In the genomic region with DNA sequence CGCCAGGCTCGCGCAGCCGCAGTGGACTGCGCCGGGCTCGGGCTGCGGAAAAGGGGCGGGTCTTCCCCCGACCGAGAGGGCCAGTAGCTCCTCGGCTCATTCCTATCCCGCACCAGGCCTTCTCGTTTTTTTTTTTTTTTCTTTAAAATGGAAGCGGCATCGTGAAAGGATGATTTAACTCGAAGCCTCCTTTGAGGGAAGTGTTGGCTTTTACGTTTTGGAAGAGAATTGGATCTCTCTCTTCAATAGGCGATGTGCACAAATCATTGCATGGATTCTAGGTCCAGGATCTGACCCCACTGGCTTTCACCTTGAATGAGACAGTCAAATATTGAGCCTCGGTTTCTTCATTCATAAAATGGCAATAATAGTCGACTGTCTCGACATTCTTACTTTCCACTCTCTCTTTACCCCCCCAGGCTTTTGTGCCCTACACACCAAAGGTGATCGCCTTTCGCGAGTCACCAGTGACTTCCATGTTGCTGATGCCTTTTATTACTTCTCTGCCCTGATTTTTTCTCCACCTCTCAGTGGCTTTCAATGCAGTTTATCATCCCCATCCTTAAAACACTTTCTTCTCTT, we compare ENCODE assay signal across 8 cellular contexts. TPM values are rescaled to one million over a fixed set of nuclear protein-coding genes. Genes with fewer than 3 reads are reported as not detected.
DNase-seq lines count a peak whose midpoint lies in the region; ATAC-seq and TF ChIP-seq lines count a peak whose summit lies in the region.

No MANE protein-coding gene starts in this region.

- no peak for TF ChIP-seq POLR2A in gastroesophageal sphincter (IDR thresholded peaks at IDR 0.05)

- intact Hi-C loops in activated CD4-positive, alpha-beta T cell treated with anti-CD3 and anti-CD28 coated beads for 36 hours (cut with DNase I, micrococcal nuclease): loop anchor here in 1 of 2 experiments (2.0 kb wide), 2 partner anchors 466 to 1848 kb away; a partner anchor contains a TSS
- intact Hi-C loops in activated B cell treated with CpG ODN at 0.5 μM for 24 hours (cut with micrococcal nuclease): loop anchor here (1.0 to 5.0 kb wide), 3 partner anchors 418 to 644 kb away; no protein-coding TSS in a partner anchor
- intact Hi-C loops in head of caudate nucleus (cut with DNase I): no loop called here

- peak overlapping the region; percentile 78 for H3K4me3 Mint-ChIP-seq in activated CD4-positive, alpha-beta T cell treated with anti-CD3 and anti-CD28 coated beads for 36 hours
- peak overlapping the region; percentile 87 for H3K4me3 Mint-ChIP-seq in activated B cell treated with CpG ODN at 0.5 μM for 24 hours

- CTCF ChIA-PET in activated CD4-positive, alpha-beta T cell treated with anti-CD3 and anti-CD28 coated beads for 36 hours (lab: Charles Lee): interaction anchor here (0.6 to 1.3 kb wide), 4 partner anchors 10 to 1754 kb away, joined by 3 to 4 read pairs (median 4); no protein-coding TSS in a partner anchor
- CTCF ChIA-PET in activated B cell treated with CpG ODN at 0.5 μM for 24 hours (lab: Charles Lee): interaction anchor here (1.6 kb wide), 1 partner anchor 39 kb away, joined by 5 read pairs; no protein-coding TSS in a partner anchor

- DNase-seq in activated CD4-positive, alpha-beta T cell treated with anti-CD3 and anti-CD28 coated beads for 36 hours: peak; percentile 90
- no peak for DNase-seq in activated CD4-positive, alpha-beta T cell treated with anti-CD3 and anti-CD28 coated beads for 4 hours
- DNase-seq in HuH-7.5 (ENCODE audit: low spot score) (peak; percentile 57), activated B cell treated with CpG ODN at 0.5 μM for 24 hours (no peak), putamen (ENCODE audit: low spot score) (peak; percentile 13), head of caudate nucleus (no peak)

- peak overlapping the region in 3 of 4 donors; percentile 87 to 88 (median 87) for H3K27ac ChIP-seq in gastroesophageal sphincter

- peaks cover 3% of the 10 kb centered on the region for H3K27me3 Mint-ChIP-seq in activated CD4-positive, alpha-beta T cell treated with anti-CD3 and anti-CD28 coated beads for 36 hours
- H3K27me3 Mint-ChIP-seq in activated B cell treated with CpG ODN at 0.5 μM for 24 hours: no peaks in the 10 kb centered on the region

- POLR2A ChIA-PET in activated CD4-positive, alpha-beta T cell treated with anti-CD3 and anti-CD28 coated beads for 36 hours (lab: Charles Lee): interaction anchor here (0.6 to 1.5 kb wide), 3 partner anchors 34 to 343 kb away, joined by 4 to 9 read pairs (median 5); no protein-coding TSS in a partner anchor
- POLR2A ChIA-PET in activated B cell treated with CpG ODN at 0.5 μM for 24 hours (lab: Charles Lee): interaction anchor here (0.6 to 1.3 kb wide), 10 partner anchors 10 to 1568 kb away, joined by 3 to 10 read pairs (median 4); a partner anchor contains a TSS

- no peaks in the 10 kb centered on the region for H3K27me3 ChIP-seq in gastroesophageal sphincter

- TF ChIP-seq CTCF in activated B cell treated with CpG ODN at 0.5 μM for 24 hours (IDR thresholded peaks at IDR 0.05) (no peak), gastroesophageal sphincter (IDR thresholded peaks at IDR 0.05) (no peak)

- ATAC-seq in activated CD4-positive, alpha-beta T cell treated with anti-CD3 and anti-CD28 coated beads for 36 hours: peak; percentile 91
- ATAC-seq in activated B cell treated with CpG ODN at 0.5 μM for 24 hours (ENCODE audit: low read depth): no peak
- no peak for ATAC-seq in gastroesophageal sphincter
- no peak for ATAC-seq in HG02938 (IDR thresholded peaks at IDR 0.05; ENCODE audit: unreplicated experiment)

- H3K36me3 ChIP-seq in gastroesophageal sphincter: no peaks in the 10 kb centered on the region

- no peaks in the 10 kb centered on the region for H3K9me3 Mint-ChIP-seq in activated CD4-positive, alpha-beta T cell treated with anti-CD3 and anti-CD28 coated beads for 36 hours (ENCODE audit: low read depth)
- no peaks in the 10 kb centered on the region for H3K9me3 Mint-ChIP-seq in activated B cell treated with CpG ODN at 0.5 μM for 24 hours

- H3K4me1 ChIP-seq in gastroesophageal sphincter: peaks cover 0 to 23% (median 11%) of the 10 kb centered on the region in 3 donors

- H3K4me1 Mint-ChIP-seq in activated CD4-positive, alpha-beta T cell treated with anti-CD3 and anti-CD28 coated beads for 36 hours: peaks cover 28% of the 10 kb centered on the region
- peaks cover 43% of the 10 kb centered on the region for H3K4me1 Mint-ChIP-seq in activated B cell treated with CpG ODN at 0.5 μM for 24 hours

- no peaks in the 10 kb centered on the region for H3K9me3 ChIP-seq in gastroesophageal sphincter

- TF ChIP-seq EP300 in gastroesophageal sphincter (IDR thresholded peaks at IDR 0.05): no peak

- WGBS in gastroesophageal sphincter (ENCODE audit: low coverage in 1 of 2), 2 donors: 12 to 37% methylated on average over 12 of the region's 25 CpGs

- peak overlapping the region; percentile 41 for H3K27ac Mint-ChIP-seq in activated CD4-positive, alpha-beta T cell treated with anti-CD3 and anti-CD28 coated beads for 36 hours
- H3K27ac Mint-ChIP-seq in activated B cell treated with CpG ODN at 0.5 μM for 24 hours: peak overlapping the region; percentile 86

- peaks cover 16% of the 10 kb centered on the region for H3K36me3 Mint-ChIP-seq in activated CD4-positive, alpha-beta T cell treated with anti-CD3 and anti-CD28 coated beads for 36 hours (ENCODE audit: low read depth)
- peaks cover 20% of the 10 kb centered on the region for H3K36me3 Mint-ChIP-seq in activated B cell treated with CpG ODN at 0.5 μM for 24 hours (ENCODE audit: low read depth)

- peak overlapping the region; percentile 88 to 97 for H3K4me3 ChIP-seq in gastroesophageal sphincter

RNA-seq across cellular contexts. Expression of a gene that starts 0.3 kb away (rescaled TPM):
- 10 to 100 TPM; 18.4 to 23.4 TPM for total RNA-seq in activated CD4-positive, alpha-beta T cell treated with anti-CD3 and anti-CD28 coated beads for 36 hours
- total RNA-seq in activated B cell treated with CpG ODN at 0.5 μM for 24 hours: 50.3 and 51.6 TPM in 2 replicates
- 10 to 100 TPM; 14.4 to 20.2 (median 16.9) TPM for total RNA-seq in gastroesophageal sphincter

Comparison
In these comparisons a context has a peak if more than half of its experiments do, and no peak if none do; other contexts are left out.
1. DNase-seq: peak in activated CD4-positive, alpha-beta T cell treated with anti-CD3 and anti-CD28 coated beads for 36 hours (single experiment), HuH-7.5 (single experiment) and putamen (single experiment); none in activated CD4-positive, alpha-beta T cell treated with anti-CD3 and anti-CD28 coated beads for 4 hours (0 of 2), activated B cell treated with CpG ODN at 0.5 μM for 24 hours (single experiment) and head of caudate nucleus (0 of 42).